ENCODE assay signal across 1 cellular context in the genomic region with DNA sequence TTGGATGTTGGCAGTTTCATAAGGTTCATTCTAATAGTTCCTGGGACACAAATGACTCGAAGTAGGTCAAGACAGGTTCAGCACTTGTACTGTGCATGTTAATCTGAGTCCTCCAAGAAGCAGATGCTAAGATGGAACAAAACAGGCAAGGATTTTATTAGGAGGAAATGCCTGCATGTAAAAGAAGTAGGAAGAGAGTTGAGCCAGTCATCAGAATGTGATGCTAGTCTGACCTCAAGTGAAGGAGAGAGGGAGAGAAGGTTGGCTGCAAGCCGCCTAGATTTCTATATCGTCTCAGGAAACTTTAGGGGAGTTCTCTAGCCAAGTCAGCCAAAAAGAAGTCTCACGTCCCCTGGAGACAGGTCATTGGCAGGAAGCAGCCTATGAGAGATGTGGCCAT.
TF ChIP-seq lines count a peak whose summit lies in the region.

No MANE protein-coding gene starts in this region.

TF ChIP-seq in GM23338, 12 proteins besides CTCF, POLR2A, EP300 and RAD21 (continued from another document):
- TF ChIP-seq, protein P1, sequence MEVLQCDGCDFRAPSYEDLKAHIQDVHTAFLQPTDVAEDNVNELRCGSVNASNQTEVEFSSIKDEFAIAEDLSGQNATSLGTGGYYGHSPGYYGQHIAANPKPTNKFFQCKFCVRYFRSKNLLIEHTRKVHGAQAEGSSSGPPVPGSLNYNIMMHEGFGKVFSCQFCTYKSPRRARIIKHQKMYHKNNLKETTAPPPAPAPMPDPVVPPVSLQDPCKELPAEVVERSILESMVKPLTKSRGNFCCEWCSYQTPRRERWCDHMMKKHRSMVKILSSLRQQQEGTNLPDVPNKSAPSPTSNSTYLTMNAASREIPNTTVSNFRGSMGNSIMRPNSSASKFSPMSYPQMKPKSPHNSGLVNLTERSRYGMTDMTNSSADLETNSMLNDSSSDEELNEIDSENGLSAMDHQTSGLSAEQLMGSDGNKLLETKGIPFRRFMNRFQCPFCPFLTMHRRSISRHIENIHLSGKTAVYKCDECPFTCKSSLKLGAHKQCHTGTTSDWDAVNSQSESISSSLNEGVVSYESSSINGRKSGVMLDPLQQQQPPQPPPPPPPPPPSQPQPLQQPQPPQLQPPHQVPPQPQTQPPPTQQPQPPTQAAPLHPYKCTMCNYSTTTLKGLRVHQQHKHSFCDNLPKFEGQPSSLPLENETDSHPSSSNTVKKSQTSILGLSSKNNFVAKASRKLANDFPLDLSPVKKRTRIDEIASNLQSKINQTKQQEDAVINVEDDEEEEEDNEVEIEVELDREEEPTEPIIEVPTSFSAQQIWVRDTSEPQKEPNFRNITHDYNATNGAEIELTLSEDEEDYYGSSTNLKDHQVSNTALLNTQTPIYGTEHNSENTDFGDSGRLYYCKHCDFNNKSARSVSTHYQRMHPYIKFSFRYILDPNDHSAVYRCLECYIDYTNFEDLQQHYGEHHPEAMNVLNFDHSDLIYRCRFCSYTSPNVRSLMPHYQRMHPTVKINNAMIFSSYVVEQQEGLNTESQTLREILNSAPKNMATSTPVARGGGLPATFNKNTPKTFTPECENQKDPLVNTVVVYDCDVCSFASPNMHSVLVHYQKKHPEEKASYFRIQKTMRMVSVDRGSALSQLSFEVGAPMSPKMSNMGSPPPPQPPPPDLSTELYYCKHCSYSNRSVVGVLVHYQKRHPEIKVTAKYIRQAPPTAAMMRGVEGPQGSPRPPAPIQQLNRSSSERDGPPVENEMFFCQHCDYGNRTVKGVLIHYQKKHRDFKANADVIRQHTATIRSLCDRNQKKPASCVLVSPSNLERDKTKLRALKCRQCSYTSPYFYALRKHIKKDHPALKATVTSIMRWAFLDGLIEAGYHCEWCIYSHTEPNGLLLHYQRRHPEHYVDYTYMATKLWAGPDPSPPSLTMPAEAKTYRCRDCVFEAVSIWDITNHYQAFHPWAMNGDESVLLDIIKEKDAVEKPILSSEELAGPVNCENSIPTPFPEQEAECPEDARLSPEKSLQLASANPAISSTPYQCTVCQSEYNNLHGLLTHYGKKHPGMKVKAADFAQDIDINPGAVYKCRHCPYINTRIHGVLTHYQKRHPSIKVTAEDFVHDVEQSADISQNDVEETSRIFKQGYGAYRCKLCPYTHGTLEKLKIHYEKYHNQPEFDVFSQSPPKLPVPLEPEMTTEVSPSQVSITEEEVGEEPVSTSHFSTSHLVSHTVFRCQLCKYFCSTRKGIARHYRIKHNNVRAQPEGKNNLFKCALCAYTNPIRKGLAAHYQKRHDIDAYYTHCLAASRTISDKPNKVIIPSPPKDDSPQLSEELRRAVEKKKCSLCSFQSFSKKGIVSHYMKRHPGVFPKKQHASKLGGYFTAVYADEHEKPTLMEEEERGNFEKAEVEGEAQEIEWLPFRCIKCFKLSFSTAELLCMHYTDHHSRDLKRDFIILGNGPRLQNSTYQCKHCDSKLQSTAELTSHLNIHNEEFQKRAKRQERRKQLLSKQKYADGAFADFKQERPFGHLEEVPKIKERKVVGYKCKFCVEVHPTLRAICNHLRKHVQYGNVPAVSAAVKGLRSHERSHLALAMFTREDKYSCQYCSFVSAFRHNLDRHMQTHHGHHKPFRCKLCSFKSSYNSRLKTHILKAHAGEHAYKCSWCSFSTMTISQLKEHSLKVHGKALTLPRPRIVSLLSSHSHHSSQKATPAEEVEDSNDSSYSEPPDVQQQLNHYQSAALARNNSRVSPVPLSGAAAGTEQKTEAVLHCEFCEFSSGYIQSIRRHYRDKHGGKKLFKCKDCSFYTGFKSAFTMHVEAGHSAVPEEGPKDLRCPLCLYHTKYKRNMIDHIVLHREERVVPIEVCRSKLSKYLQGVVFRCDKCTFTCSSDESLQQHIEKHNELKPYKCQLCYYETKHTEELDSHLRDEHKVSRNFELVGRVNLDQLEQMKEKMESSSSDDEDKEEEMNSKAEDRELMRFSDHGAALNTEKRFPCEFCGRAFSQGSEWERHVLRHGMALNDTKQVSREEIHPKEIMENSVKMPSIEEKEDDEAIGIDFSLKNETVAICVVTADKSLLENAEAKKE (CRISPR knock-in tag; IDR thresholded peaks at IDR 0.05), result no peak
- TF ChIP-seq POLR2AphosphoS5 (IDR thresholded peaks at IDR 0.05; ENCODE audit: low read depth) (no peak), CREB1 (CRISPR knock-in tag; IDR thresholded peaks at IDR 0.05; ENCODE audit: low read depth) (no peak), ZNF114 (CRISPR knock-in tag; IDR thresholded peaks at IDR 0.05) (no peak), EZH2phosphoT487 (IDR thresholded peaks at IDR 0.05; ENCODE audit: unreplicated experiment) (no peak), NANOG (IDR thresholded peaks at IDR 0.05; ENCODE audit: borderline replicate concordance) (no peak), STAT1 (IDR thresholded peaks at IDR 0.05; ENCODE audit: unreplicated experiment) (no peak), ZNF331 (CRISPR knock-in tag; IDR thresholded peaks at IDR 0.05; ENCODE audit: low read depth) (no peak), JUNB (IDR thresholded peaks at IDR 0.05; ENCODE audit: unreplicated experiment) (no peak)
- TF ChIP-seq, protein P2, sequence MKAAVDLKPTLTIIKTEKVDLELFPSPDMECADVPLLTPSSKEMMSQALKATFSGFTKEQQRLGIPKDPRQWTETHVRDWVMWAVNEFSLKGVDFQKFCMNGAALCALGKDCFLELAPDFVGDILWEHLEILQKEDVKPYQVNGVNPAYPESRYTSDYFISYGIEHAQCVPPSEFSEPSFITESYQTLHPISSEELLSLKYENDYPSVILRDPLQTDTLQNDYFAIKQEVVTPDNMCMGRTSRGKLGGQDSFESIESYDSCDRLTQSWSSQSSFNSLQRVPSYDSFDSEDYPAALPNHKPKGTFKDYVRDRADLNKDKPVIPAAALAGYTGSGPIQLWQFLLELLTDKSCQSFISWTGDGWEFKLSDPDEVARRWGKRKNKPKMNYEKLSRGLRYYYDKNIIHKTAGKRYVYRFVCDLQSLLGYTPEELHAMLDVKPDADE (IDR thresholded peaks at IDR 0.05), result no peak
- TF ChIP-seq, protein P3, sequence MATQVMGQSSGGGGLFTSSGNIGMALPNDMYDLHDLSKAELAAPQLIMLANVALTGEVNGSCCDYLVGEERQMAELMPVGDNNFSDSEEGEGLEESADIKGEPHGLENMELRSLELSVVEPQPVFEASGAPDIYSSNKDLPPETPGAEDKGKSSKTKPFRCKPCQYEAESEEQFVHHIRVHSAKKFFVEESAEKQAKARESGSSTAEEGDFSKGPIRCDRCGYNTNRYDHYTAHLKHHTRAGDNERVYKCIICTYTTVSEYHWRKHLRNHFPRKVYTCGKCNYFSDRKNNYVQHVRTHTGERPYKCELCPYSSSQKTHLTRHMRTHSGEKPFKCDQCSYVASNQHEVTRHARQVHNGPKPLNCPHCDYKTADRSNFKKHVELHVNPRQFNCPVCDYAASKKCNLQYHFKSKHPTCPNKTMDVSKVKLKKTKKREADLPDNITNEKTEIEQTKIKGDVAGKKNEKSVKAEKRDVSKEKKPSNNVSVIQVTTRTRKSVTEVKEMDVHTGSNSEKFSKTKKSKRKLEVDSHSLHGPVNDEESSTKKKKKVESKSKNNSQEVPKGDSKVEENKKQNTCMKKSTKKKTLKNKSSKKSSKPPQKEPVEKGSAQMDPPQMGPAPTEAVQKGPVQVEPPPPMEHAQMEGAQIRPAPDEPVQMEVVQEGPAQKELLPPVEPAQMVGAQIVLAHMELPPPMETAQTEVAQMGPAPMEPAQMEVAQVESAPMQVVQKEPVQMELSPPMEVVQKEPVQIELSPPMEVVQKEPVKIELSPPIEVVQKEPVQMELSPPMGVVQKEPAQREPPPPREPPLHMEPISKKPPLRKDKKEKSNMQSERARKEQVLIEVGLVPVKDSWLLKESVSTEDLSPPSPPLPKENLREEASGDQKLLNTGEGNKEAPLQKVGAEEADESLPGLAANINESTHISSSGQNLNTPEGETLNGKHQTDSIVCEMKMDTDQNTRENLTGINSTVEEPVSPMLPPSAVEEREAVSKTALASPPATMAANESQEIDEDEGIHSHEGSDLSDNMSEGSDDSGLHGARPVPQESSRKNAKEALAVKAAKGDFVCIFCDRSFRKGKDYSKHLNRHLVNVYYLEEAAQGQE (IDR thresholded peaks at IDR 0.05; ENCODE audit: unreplicated experiment), result no peak
